In the genomic region with DNA sequence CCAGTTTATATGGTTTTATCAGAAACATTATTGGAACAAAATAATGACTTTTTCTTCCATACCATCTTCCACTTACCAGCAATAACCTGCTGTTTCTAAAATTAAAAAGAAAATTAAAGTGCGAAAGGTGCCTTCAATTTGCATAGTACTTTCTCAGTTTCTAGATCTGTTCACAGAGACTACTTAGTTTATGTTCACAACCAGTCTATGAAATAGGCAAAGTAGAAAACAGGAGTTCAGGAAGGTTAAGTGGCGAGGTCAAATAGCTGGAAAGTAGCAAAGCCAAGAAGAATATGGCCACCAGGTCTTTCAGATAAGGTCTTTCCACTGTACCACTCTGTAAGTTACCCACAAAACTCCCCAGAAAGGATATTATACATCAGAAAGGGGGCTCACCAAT, we compare ENCODE assay signal across 20 cellular contexts.
"Had no signal": no experiment of that assay in that cellular context is flagged by ENCODE, and none has a peak within 500 bp of the region (broad histone marks: within the 10 kb centered on the region; RNA-seq: fewer than 3 reads in every experiment).

No MANE protein-coding gene starts in this region.

- H3K4me1 Mint-ChIP-seq: immature natural killer cell, naive B cell had no signal

- H3K4me3 Mint-ChIP-seq: endodermal cell; immature natural killer cell; naive B cell; nephron; stimulated activated naive B cell treated with anti-CD40 and anti-IgM and Interleukin-4, amounts not matched to agents 10 μg/mL and 1 μg/mL and 100 μg/mL, for 72 hours; stimulated activated naive CD8-positive, alpha-beta T cell treated with anti-CD3 and anti-CD28 coated beads, Interleukin-15, amount 100 ng/mL, for 72 hours had no signal

- H3K36me3 ChIP-seq: gastrocnemius medialis, left ventricle myocardium inferior, lower lobe of right lung, sigmoid colon, transverse colon had no signal

- H3K27me3 ChIP-seq: gastrocnemius medialis, sigmoid colon, testis, transverse colon had no signal

- FAIRE-seq: keratinocyte had no signal

- H3K4me1 ChIP-seq: gastrocnemius medialis, lower lobe of right lung, sigmoid colon, testis had no signal

- ATAC-seq: esophagus mucosa; gastrocnemius medialis; lower lobe of right lung; stimulated activated naive B cell treated with anti-CD40 and anti-IgM and Interleukin-4, amounts not matched to agents 10 μg/mL and 1 μg/mL and 100 μg/mL, for 72 hours; stimulated activated naive CD8-positive, alpha-beta T cell treated with anti-CD3 and anti-CD28 coated beads, Interleukin-15, amount 100 ng/mL, for 72 hours had no signal

- H3K9me3 Mint-ChIP-seq: endodermal cell; nephron; stimulated activated naive B cell treated with anti-CD40 and anti-IgM and Interleukin-4, amounts not matched to agents 10 μg/mL and 1 μg/mL and 100 μg/mL, for 72 hours; stimulated activated naive CD8-positive, alpha-beta T cell treated with anti-CD3 and anti-CD28 coated beads, Interleukin-15, amount 100 ng/mL, for 72 hours had no signal

- H3K9me3 ChIP-seq: gastrocnemius medialis, left ventricle myocardium inferior, lower lobe of right lung, sigmoid colon, testis, transverse colon had no signal

- H3K27ac ChIP-seq: coronary artery, gastrocnemius medialis, left ventricle myocardium inferior, lower lobe of right lung, sigmoid colon, skin epidermis, testis had no signal

- H3K36me3 Mint-ChIP-seq: immature natural killer cell; naive B cell; stimulated activated naive B cell treated with anti-CD40 and anti-IgM and Interleukin-4, amounts not matched to agents 10 μg/mL and 1 μg/mL and 100 μg/mL, for 72 hours had no signal

- H3K4me3 ChIP-seq: coronary artery, gastrocnemius medialis, left ventricle myocardium inferior, lower lobe of right lung, sigmoid colon, skin epidermis, testis, transverse colon had no signal

- DNase-seq: effector CD4-positive, alpha-beta T cell; endodermal cell; gastrocnemius medialis; immature natural killer cell; left ventricle myocardium inferior; lower lobe of right lung; mesendoderm; naive B cell; sigmoid colon; stimulated activated CD4-positive, alpha-beta T cell treated with anti-CD3 and anti-CD28 coated beads, Interleukin-2, amount 100 ng/mL, for 24 hours; stimulated activated CD4-positive, alpha-beta T cell treated with anti-CD3 and anti-CD28 coated beads, Interleukin-4, amount 100 ng/mL, for 4 hours; stimulated activated naive B cell treated with anti-CD40 and anti-IgM and Interleukin-4, amounts not matched to agents 10 μg/mL and 1 μg/mL and 100 μg/mL, for 72 hours; stimulated activated naive CD8-positive, alpha-beta T cell treated with anti-CD3 and anti-CD28 coated beads, Interleukin-15, amount 100 ng/mL, for 72 hours; testis; transverse colon had no signal

- H3K27ac Mint-ChIP-seq: endodermal cell; immature natural killer cell; naive B cell; nephron; stimulated activated naive B cell treated with anti-CD40 and anti-IgM and Interleukin-4, amounts not matched to agents 10 μg/mL and 1 μg/mL and 100 μg/mL, for 72 hours; stimulated activated naive CD8-positive, alpha-beta T cell treated with anti-CD3 and anti-CD28 coated beads, Interleukin-15, amount 100 ng/mL, for 72 hours had no signal
